In the genomic region with DNA sequence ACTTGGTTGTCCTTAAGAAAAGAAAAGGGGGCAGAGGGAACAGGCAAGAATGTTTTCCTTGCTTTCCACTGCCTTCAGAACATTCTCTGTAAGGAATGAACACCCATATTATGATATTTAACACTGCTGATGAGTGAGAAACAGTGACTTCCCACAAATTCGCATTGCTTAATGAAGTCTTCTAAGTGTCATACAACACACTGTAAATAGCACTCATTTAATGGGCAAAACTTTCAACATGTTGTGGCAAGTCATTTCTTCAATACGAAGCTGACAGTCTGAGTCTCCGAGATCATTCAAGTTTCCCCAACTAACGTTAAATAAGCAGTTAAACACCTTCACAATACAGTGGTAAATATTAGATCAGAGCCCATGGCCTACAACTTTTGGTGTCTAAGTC, we compare ENCODE assay signal across 28 cellular contexts.
DNase-seq lines count a peak whose midpoint lies in the region; ATAC-seq and TF ChIP-seq lines count a peak whose summit lies in the region.
"Had no signal": no experiment of that assay in that cellular context is flagged by ENCODE, and none has a peak within 500 bp of the region (broad histone marks: within the 10 kb centered on the region; RNA-seq: fewer than 3 reads in every experiment).

No MANE protein-coding gene starts in this region.

- peaks cover 2% of the 10 kb centered on the region for H3K36me3 ChIP-seq in neutrophil
- no peaks in the 10 kb centered on the region for H3K36me3 ChIP-seq in body of pancreas (replicated peaks in 1 of 2; ENCODE audit: insufficient read depth in 1 of 2, low read depth in 2 of 2)
- H3K36me3 ChIP-seq: adrenal gland, thoracic aorta, vagina had no signal

- H3K36me3 Mint-ChIP-seq in activated T-cell treated with anti-CD3 and anti-CD28 coated beads, Interleukin-2, amount 50 U/mL, for 72 hours (ENCODE audit: insufficient read depth in 2 of 2), result peaks cover 4 to 11% of the 10 kb centered on the region in 2 donors

- H3K9me3 Mint-ChIP-seq in activated T-cell treated with anti-CD3 and anti-CD28 coated beads, Interleukin-2, amount 50 U/mL, for 72 hours, result no peaks in the 10 kb centered on the region
- H3K9me3 Mint-ChIP-seq: brain; T-helper 2 cell treated with Interferon-gamma antibody and Interleukin-4, amounts not matched to agents 5 μg/mL and 100 μg/mL, for 36 hours had no signal

- no peak overlapping the region for H3K4me3 Mint-ChIP-seq in activated T-cell treated with anti-CD3 and anti-CD28 coated beads, Interleukin-2, amount 50 U/mL, for 72 hours
- H3K4me3 Mint-ChIP-seq: activated CD8-positive, alpha-beta T cell treated with anti-CD3 and anti-CD28 coated beads, Interleukin-2, amount 10 ng/mL, durations not matched to agents 7 days and 5 days; brain had no signal

- 88 to 90% methylated on average over 4 of the region's 4 CpGs for WGBS in body of pancreas, 2 donors

- no peak for DNase-seq in activated T-cell treated with anti-CD3 and anti-CD28 coated beads, Interleukin-2, amount 50 U/mL, for 72 hours
- no peak for DNase-seq in activated T-cell treated with anti-CD3 and anti-CD28 coated beads, Interleukin-2, amount 50 U/mL, for 48 hours
- DNase-seq in NOMO-1 treated with DMSO at 0.1 percent for 48 hours (lab: John Stamatoyannopoulos, UW; ENCODE audit: unreplicated experiment) (peak; percentile 44), dorsolateral prefrontal cortex (no peak), NCI-H226 (no peak), body of pancreas (no peak)
- DNase-seq: activated CD8-positive, alpha-beta T cell treated with anti-CD3 and anti-CD28 coated beads, Interleukin-2, amount 10 ng/mL, durations not matched to agents 7 days and 5 days; activated gamma-delta T cell treated with Interleukin-2 at 50 U/mL for 16 hours; adrenal gland; DND-41; GOT3; hippocampal formation; left cardiac atrium; NCI-H2029; NCI-H524; right cardiac atrium; SHP77; stimulated activated naive CD8-positive, alpha-beta T cell treated with anti-CD3 and anti-CD28 coated beads, Interleukin-15, Interleukin-2, amounts not matched to agents 100 U/mL and 50 U/mL, for 24 hours had no signal

- H3K9me3 ChIP-seq in neutrophil (no peaks in the 10 kb centered on the region), body of pancreas (no peaks in the 10 kb centered on the region)
- H3K9me3 ChIP-seq: adrenal gland, thoracic aorta, vagina had no signal

- peaks cover 94% of the 10 kb centered on the region for H3K4me1 Mint-ChIP-seq in activated T-cell treated with anti-CD3 and anti-CD28 coated beads, Interleukin-2, amount 50 U/mL, for 72 hours (ENCODE audit: low read depth)

- TF ChIP-seq CTCF in dorsolateral prefrontal cortex (IDR thresholded peaks at IDR 0.05 in 54 of 56, conservative IDR thresholded peaks at IDR 0.05 in 2 of 56; ENCODE audit: low read depth in 1 of 56, partially characterized antibody in 56 of 56) (no peak), neutrophil (IDR thresholded peaks at IDR 0.05) (no peak), body of pancreas (IDR thresholded peaks at IDR 0.05) (no peak)

- H3K4me1 ChIP-seq in neutrophil (ENCODE audit: control insufficient read depth in 1 of 2, insufficient read depth in 1 of 2, low read depth in 1 of 2, low read length in 1 of 2) (peaks cover 50 to 60% of the 10 kb centered on the region in 2 experiments), body of pancreas (peaks cover 15% of the 10 kb centered on the region)

- peak overlapping the region in 2 of 59 donors; percentile 14 to 34 for H3K4me3 ChIP-seq in dorsolateral prefrontal cortex
- H3K4me3 ChIP-seq in neutrophil (ENCODE audit: low read depth in 1 of 2, low read length in 1 of 2), result no peak overlapping the region
- H3K4me3 ChIP-seq in body of pancreas, result no peak overlapping the region
- H3K4me3 ChIP-seq: adrenal gland, smooth muscle cell, thoracic aorta, vagina had no signal

- intact Hi-C loops in dorsolateral prefrontal cortex (cut with DNase I) (loop anchor here (5.0 to 10.0 kb wide), 3 partner anchors 63 to 109 kb away; partner anchors contain the start of gene RYBP (in 1 of the 2)), body of pancreas (cut with DNase I) (no loop called here)

- no peaks in the 10 kb centered on the region for H3K27me3 Mint-ChIP-seq in activated T-cell treated with anti-CD3 and anti-CD28 coated beads, Interleukin-2, amount 50 U/mL, for 72 hours (ENCODE audit: low read depth)
- H3K27me3 Mint-ChIP-seq: brain had no signal

- H3K27me3 ChIP-seq in dorsolateral prefrontal cortex (no peaks in the 10 kb centered on the region), neutrophil (no peaks in the 10 kb centered on the region), body of pancreas (no peaks in the 10 kb centered on the region)
- H3K27me3 ChIP-seq: adrenal gland, vagina had no signal

- peak overlapping the region; percentile 2 for H3K27ac Mint-ChIP-seq in activated T-cell treated with anti-CD3 and anti-CD28 coated beads, Interleukin-2, amount 50 U/mL, for 72 hours
- H3K27ac Mint-ChIP-seq: activated CD8-positive, alpha-beta T cell treated with anti-CD3 and anti-CD28 coated beads, Interleukin-2, amount 10 ng/mL, durations not matched to agents 7 days and 5 days; brain had no signal

- no peak for TF ChIP-seq POLR2A in body of pancreas (IDR thresholded peaks at IDR 0.05)

- no peak for ATAC-seq in activated T-cell treated with anti-CD3 and anti-CD28 coated beads, Interleukin-2, amount 50 U/mL, for 72 hours (replicated peaks in 1 of 2)
- no peak for ATAC-seq in GM19455 (IDR thresholded peaks at IDR 0.05; ENCODE audit: unreplicated experiment)
- no peak for ATAC-seq in body of pancreas
- ATAC-seq: activated CD8-positive, alpha-beta T cell treated with anti-CD3 and anti-CD28 coated beads, Interleukin-2, amount 10 ng/mL, durations not matched to agents 7 days and 5 days; left cardiac atrium; Panc1; right cardiac atrium; stimulated activated naive CD8-positive, alpha-beta T cell treated with anti-CD3 and anti-CD28 coated beads, Interleukin-15, Interleukin-2, amounts not matched to agents 100 U/mL and 50 U/mL, for 24 hours had no signal

- peak overlapping the region in 50 of 59 donors; percentile 1 to 99 (median 94) for H3K27ac ChIP-seq in dorsolateral prefrontal cortex
- H3K27ac ChIP-seq in neutrophil, result peak overlapping the region; percentile 66
- H3K27ac ChIP-seq in body of pancreas, result no peak overlapping the region
- H3K27ac ChIP-seq: adrenal gland, C4-2B, KMS-11, thoracic aorta, vagina had no signal

Comparison
In these comparisons a context has a peak if more than half of its experiments do, and no peak if none do; other contexts are left out.
1. H3K27ac ChIP-seq: peak in dorsolateral prefrontal cortex (50 of 59) and neutrophil (single experiment); none in body of pancreas (0 of 4).